ENCODE assay signal across 22 cellular contexts in genomic region chr12:94286580-94287244, GRCh38.
DNase-seq lines count a peak whose midpoint lies in the region; ATAC-seq and FAIRE-seq lines count a peak whose summit lies in the region.
"Had no signal": no experiment of that assay in that cellular context is flagged by ENCODE, and none has a peak within 500 bp of the region (broad histone marks: within the 10 kb centered on the region; RNA-seq: fewer than 3 reads in every experiment).

No MANE protein-coding gene starts in this region.

- peaks cover 25 to 34% of the 10 kb centered on the region in 2 donors for H3K4me1 Mint-ChIP-seq in effector memory CD8-positive, alpha-beta T cell (ENCODE audit: low read depth in 2 of 2)

- no peak overlapping the region for H3K27ac Mint-ChIP-seq in effector memory CD8-positive, alpha-beta T cell
- H3K27ac Mint-ChIP-seq: activated CD8-positive, alpha-beta memory T cell treated with anti-CD3 and anti-CD28 coated beads, Interleukin-2, amount 10 ng/mL, durations not matched to agents 7 days and 5 days had no signal

- H3K4me3 Mint-ChIP-seq in effector memory CD8-positive, alpha-beta T cell, result no peak overlapping the region
- H3K4me3 Mint-ChIP-seq: activated CD8-positive, alpha-beta memory T cell treated with anti-CD3 and anti-CD28 coated beads, Interleukin-2, amount 10 ng/mL, durations not matched to agents 7 days and 5 days; naive thymus-derived CD8-positive, alpha-beta T cell had no signal

- peak; percentile 82 for FAIRE-seq in islet of Langerhans (lab: Jason Lieb, UNC)
- FAIRE-seq: small intestine had no signal

- DNase-seq in NCI-H82 (lab: John Stamatoyannopoulos, UW), result peak; percentile 27
- no peak for DNase-seq in NCI-H82 treated with DMSO at 0.1 percent for 48 hours (lab: John Stamatoyannopoulos, UW; ENCODE audit: unreplicated experiment)
- peak; percentile 49 for DNase-seq in NCI-H748 (lab: John Stamatoyannopoulos, UW; ENCODE audit: unreplicated experiment)
- no peak for DNase-seq in effector memory CD8-positive, alpha-beta T cell
- DNase-seq: activated CD4-positive, CD25-positive, alpha-beta regulatory T cell; activated CD8-positive, alpha-beta memory T cell treated with anti-CD3 and anti-CD28 coated beads, Interleukin-2, amount 10 ng/mL, durations not matched to agents 7 days and 5 days; activated T-cell treated with anti-CD3 and anti-CD28 coated beads, Interleukin-2, amount 50 U/mL, for 48 hours; Calu3; cerebellar nuclear complex; dorsolateral prefrontal cortex; left ventricle myocardium superior; MM.1S; naive thymus-derived CD8-positive, alpha-beta T cell; NCI-H1930; NCI-H510A; SHP77 treated with DMSO at 0.1 percent for 48 hours; stimulated activated CD8-positive, alpha-beta memory T cell treated with anti-CD3 and anti-CD28 coated beads, Interleukin-4, amount 100 ng/mL, for 48 hours had no signal

- no peaks in the 10 kb centered on the region for H3K27me3 Mint-ChIP-seq in effector memory CD8-positive, alpha-beta T cell
- H3K27me3 Mint-ChIP-seq: activated CD8-positive, alpha-beta memory T cell treated with anti-CD3 and anti-CD28 coated beads, Interleukin-2, amount 10 ng/mL, durations not matched to agents 7 days and 5 days; naive thymus-derived CD8-positive, alpha-beta T cell had no signal

- ATAC-seq in GM18867 (IDR thresholded peaks at IDR 0.05; ENCODE audit: unreplicated experiment), result no peak
- no peak for ATAC-seq in GM19452 (IDR thresholded peaks at IDR 0.05; ENCODE audit: unreplicated experiment)
- no peak for ATAC-seq in effector memory CD8-positive, alpha-beta T cell (replicated peaks)
- ATAC-seq: activated CD8-positive, alpha-beta memory T cell treated with anti-CD3 and anti-CD28 coated beads, Interleukin-2, amount 10 ng/mL, durations not matched to agents 7 days and 5 days; left ventricle myocardium superior; naive thymus-derived CD8-positive, alpha-beta T cell; Panc1 had no signal

- no peaks in the 10 kb centered on the region for H3K9me3 Mint-ChIP-seq in effector memory CD8-positive, alpha-beta T cell
- H3K9me3 Mint-ChIP-seq: naive thymus-derived CD8-positive, alpha-beta T cell had no signal

- H3K36me3 Mint-ChIP-seq in effector memory CD8-positive, alpha-beta T cell (ENCODE audit: insufficient read depth), result peaks cover 23% of the 10 kb centered on the region

Comparison
In these comparisons a context has a peak if more than half of its experiments do, and no peak if none do; other contexts are left out.
1. DNase-seq: peak in NCI-H82 (single experiment) and NCI-H748 (single experiment); none in NCI-H82 treated with DMSO at 0.1 percent for 48 hours (single experiment) and effector memory CD8-positive, alpha-beta T cell (0 of 3).